Comparison of ENCODE assay signal across 23 cellular contexts in genomic region chr7:37395618-37396259, GRCh38. TPM values are rescaled to one million over a fixed set of nuclear protein-coding genes. Genes with fewer than 3 reads are reported as not detected.
DNase-seq lines count a peak whose midpoint lies in the region; ATAC-seq and TF ChIP-seq lines count a peak whose summit lies in the region.
"Had no signal": no experiment of that assay in that cellular context is flagged by ENCODE, and none has a peak within 500 bp of the region (broad histone marks: within the 10 kb centered on the region; RNA-seq: fewer than 3 reads in every experiment).

No MANE protein-coding gene starts in this region.

- no peak for DNase-seq in activated naive CD4-positive, alpha-beta T cell treated with anti-CD3 and anti-CD28 coated beads, Interleukin-2, amount 50 U/mL, for 72 hours (ENCODE audit: low spot score in 2 of 2)
- no peak for DNase-seq in activated naive CD4-positive, alpha-beta T cell (lab: John Stamatoyannopoulos, UW)
- no peak for DNase-seq in effector memory CD8-positive, alpha-beta T cell
- no peak for DNase-seq in stimulated activated naive CD8-positive, alpha-beta T cell treated with anti-CD3 and anti-CD28 coated beads, Interleukin-15, Interleukin-2, amounts not matched to agents 100 U/mL and 50 U/mL, for 24 hours
- DNase-seq in activated effector memory CD4-positive, alpha-beta T cell treated with Interleukin-2 at 50 U/mL for 16 hours, result no peak
- no peak for DNase-seq in coronary artery (ENCODE audit: low spot score)
- DNase-seq: activated effector memory CD4-positive, alpha-beta T cell treated with anti-CD3 and anti-CD28 coated beads, Interleukin-2, amount 50 U/mL, for 16 hours; aorta; central memory CD4-positive, alpha-beta T cell; H9; KG1; kidney; NCI-H187 treated with DMSO at 0.1 percent for 48 hours; NCI-H2227 treated with DMSO at 0.1 percent for 48 hours; NCI-H748 treated with DMSO at 0.1 percent for 48 hours; nephron progenitor cell; PC-3; SHP77 treated with DMSO at 0.1 percent for 48 hours; stimulated activated CD4-positive, alpha-beta T cell treated with anti-CD3 and anti-CD28 coated beads, Interleukin-2, amount 100 ng/mL, for 24 hours; upper lobe of right lung had no signal

- H3K4me1 Mint-ChIP-seq in IgD-negative memory B cell, result peaks cover 56 to 59% (median 58%) of the 10 kb centered on the region in 3 donors
- H3K4me1 Mint-ChIP-seq in effector memory CD8-positive, alpha-beta T cell (ENCODE audit: low read depth in 2 of 2), result peaks cover 43 to 63% of the 10 kb centered on the region in 2 donors

- ATAC-seq in activated naive CD4-positive, alpha-beta T cell treated with anti-CD3 and anti-CD28 coated beads, Interleukin-2, amount 50 U/mL, for 72 hours, result peak; percentile 84 to 94
- no peak for ATAC-seq in effector memory CD8-positive, alpha-beta T cell (replicated peaks)
- peak; percentile 72 for ATAC-seq in stimulated activated naive CD8-positive, alpha-beta T cell treated with anti-CD3 and anti-CD28 coated beads, Interleukin-15, Interleukin-2, amounts not matched to agents 100 U/mL and 50 U/mL, for 24 hours
- ATAC-seq: esophagus mucosa, PC-3, upper lobe of right lung had no signal

- peak overlapping the region; percentile 11 to 67 (median 28) for H3K4me3 Mint-ChIP-seq in IgD-negative memory B cell
- H3K4me3 Mint-ChIP-seq in effector memory CD8-positive, alpha-beta T cell, result no peak overlapping the region
- H3K4me3 Mint-ChIP-seq: H9, nephron progenitor cell had no signal

- peaks cover 12 to 28% of the 10 kb centered on the region in 2 donors for H3K36me3 Mint-ChIP-seq in activated naive CD4-positive, alpha-beta T cell treated with anti-CD3 and anti-CD28 coated beads, Interleukin-2, amount 50 U/mL, for 72 hours
- H3K36me3 Mint-ChIP-seq in IgD-negative memory B cell, result peaks cover 4% of the 10 kb centered on the region
- H3K36me3 Mint-ChIP-seq in effector memory CD8-positive, alpha-beta T cell (ENCODE audit: insufficient read depth), result no peaks in the 10 kb centered on the region

- no peak overlapping the region for H3K27ac ChIP-seq in coronary artery
- H3K27ac ChIP-seq: prostate gland, upper lobe of right lung had no signal

- peak overlapping the region; percentile 55 to 96 for H3K27ac Mint-ChIP-seq in activated naive CD4-positive, alpha-beta T cell treated with anti-CD3 and anti-CD28 coated beads, Interleukin-2, amount 50 U/mL, for 72 hours
- peak overlapping the region; percentile 44 to 91 (median 80) for H3K27ac Mint-ChIP-seq in IgD-negative memory B cell
- peak overlapping the region; percentile 53 to 62 for H3K27ac Mint-ChIP-seq in effector memory CD8-positive, alpha-beta T cell
- H3K27ac Mint-ChIP-seq: H9, nephron progenitor cell had no signal

- no peaks in the 10 kb centered on the region for H3K9me3 Mint-ChIP-seq in activated naive CD4-positive, alpha-beta T cell treated with anti-CD3 and anti-CD28 coated beads, Interleukin-2, amount 50 U/mL, for 72 hours
- H3K9me3 Mint-ChIP-seq in IgD-negative memory B cell, result no peaks in the 10 kb centered on the region
- H3K9me3 Mint-ChIP-seq in effector memory CD8-positive, alpha-beta T cell, result no peaks in the 10 kb centered on the region
- H3K9me3 Mint-ChIP-seq: H9, nephron progenitor cell had no signal

- H3K27me3 Mint-ChIP-seq in IgD-negative memory B cell, result no peaks in the 10 kb centered on the region
- H3K27me3 Mint-ChIP-seq in effector memory CD8-positive, alpha-beta T cell, result no peaks in the 10 kb centered on the region

- TF ChIP-seq CTCF in coronary artery (IDR thresholded peaks at IDR 0.05), result no peak

- no peak overlapping the region for H3K4me3 ChIP-seq in coronary artery
- H3K4me3 ChIP-seq: prostate gland, upper lobe of right lung had no signal

RNA-seq across cellular contexts. Expression of gene ELMO1, which starts 52.9 kb away (rescaled TPM):
- 100 to 1,000 TPM; 137 to 167 TPM for total RNA-seq in activated naive CD4-positive, alpha-beta T cell treated with anti-CD3 and anti-CD28 coated beads, Interleukin-2, amount 50 U/mL, for 72 hours
- 86.5 TPM for polyA plus RNA-seq in IgD-negative memory B cell
- total RNA-seq: PC-3 had no signal

Comparison
In these comparisons a context has a peak if more than half of its experiments do, and no peak if none do; other contexts are left out.
1. H3K4me3 Mint-ChIP-seq: peak in IgD-negative memory B cell (4 of 4); none in effector memory CD8-positive, alpha-beta T cell (0 of 2).
2. Peak in every context shown above with its lines, with median percentiles within 50 percentile points of each other: H3K27ac Mint-ChIP-seq.